Comparison of ENCODE assay signal across 1 cellular context in genomic region chr11:66408488-66409214, GRCh38.
A peak's percentile ranks its signal among the peaks of the same experiment; 100 is the strongest.
TF ChIP-seq lines count a peak whose summit lies in the region.

No MANE protein-coding gene starts in this region.

TF ChIP-seq in GM23338, 12 proteins besides CTCF, POLR2A, EP300 and RAD21 (continued from another document):
- TF ChIP-seq ZNF462 (CRISPR knock-in tag; IDR thresholded peaks at IDR 0.05) (no peak), EZH2 (IDR thresholded peaks at IDR 0.05; ENCODE audit: low read depth, unreplicated experiment) (no peak), EZH2phosphoT487 (IDR thresholded peaks at IDR 0.05; ENCODE audit: unreplicated experiment) (no peak), CREB1 (CRISPR knock-in tag; IDR thresholded peaks at IDR 0.05; ENCODE audit: low read depth) (peak; percentile 86), STAT1 (IDR thresholded peaks at IDR 0.05; ENCODE audit: unreplicated experiment) (no peak), ZNF331 (CRISPR knock-in tag; IDR thresholded peaks at IDR 0.05; ENCODE audit: low read depth) (no peak), REST (IDR thresholded peaks at IDR 0.05; ENCODE audit: unreplicated experiment) (peak; percentile 49)
